ENCODE assay signal across 19 cellular contexts in genomic region chr12:29702972-29703371, GRCh38.
"Had no signal": no experiment of that assay in that cellular context is flagged by ENCODE, and none has a peak within 500 bp of the region (broad histone marks: within the 10 kb centered on the region; RNA-seq: fewer than 3 reads in every experiment).

No MANE protein-coding gene starts in this region.

- H3K27me3 ChIP-seq: esophagus squamous epithelium, gastroesophageal sphincter, stomach had no signal

- H3K4me3 Mint-ChIP-seq: natural killer cell, neural crest cell had no signal

- H3K9me3 ChIP-seq: esophagus squamous epithelium, gastroesophageal sphincter, mucosa of descending colon, stomach, thoracic aorta had no signal

- H3K9me3 Mint-ChIP-seq: neural crest cell had no signal

- ATAC-seq: gastroesophageal sphincter, left lobe of liver, mucosa of descending colon, natural killer cell, sciatic nerve had no signal

- H3K27ac Mint-ChIP-seq: natural killer cell had no signal

- DNase-seq: dermis blood vessel endothelial cell; esophagus squamous epithelium; foreskin fibroblast; glutamatergic neuron; islet precursor cell; mammary epithelial cell; mucosa of descending colon; natural killer cell; stimulated activated CD4-positive, alpha-beta T cell treated with anti-CD3 and anti-CD28 coated beads, Interleukin-2, amount 100 ng/mL, for 24 hours; stimulated activated naive CD4-positive, alpha-beta T cell; stomach; substantia nigra; trophoblast cell had no signal

- H3K27ac ChIP-seq: esophagus squamous epithelium, gastroesophageal sphincter, stomach, thoracic aorta had no signal

- H3K4me3 ChIP-seq: esophagus squamous epithelium, gastroesophageal sphincter, mucosa of descending colon, stomach, thoracic aorta had no signal

- FAIRE-seq: urothelium cell line had no signal

- H3K4me1 Mint-ChIP-seq: natural killer cell had no signal

- H3K36me3 ChIP-seq: esophagus squamous epithelium, gastroesophageal sphincter, stomach, thoracic aorta had no signal

- H3K36me3 Mint-ChIP-seq: natural killer cell had no signal
